Comparison of ENCODE assay signal across 8 cellular contexts in the genomic region with DNA sequence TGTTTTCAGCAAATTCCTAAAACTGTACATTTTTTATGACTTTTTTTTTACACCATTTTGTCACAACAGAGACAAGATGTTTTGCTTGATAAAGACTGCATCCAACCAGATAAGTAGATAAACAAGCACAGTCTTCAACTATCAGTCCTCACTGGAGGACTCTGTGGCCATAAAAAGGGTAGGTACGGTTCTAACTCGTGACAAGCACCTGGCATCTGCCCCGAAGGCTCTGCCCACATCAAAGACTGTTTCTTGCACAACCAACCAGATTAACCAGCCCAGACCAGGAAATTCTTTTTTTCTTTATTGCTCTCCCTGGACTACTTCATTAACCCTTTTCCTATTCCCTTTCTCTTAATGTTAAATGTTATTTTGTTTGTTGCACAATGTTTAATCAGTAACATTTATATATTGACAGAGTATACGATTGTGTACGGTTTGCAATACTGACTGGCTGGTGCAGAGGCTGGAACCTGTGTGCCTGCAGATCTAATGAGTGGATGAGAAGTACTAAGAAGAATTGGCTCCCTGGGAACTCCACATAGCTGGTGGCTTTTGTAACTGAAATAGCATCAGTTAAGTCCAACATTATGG.
A peak's percentile ranks its signal among the peaks of the same experiment; 100 is the strongest.
DNase-seq lines count a peak whose midpoint lies in the region; ATAC-seq and TF ChIP-seq lines count a peak whose summit lies in the region.

No MANE protein-coding gene starts in this region.

- H4K20me1 ChIP-seq in BLaER1 treated with 17β-estradiol and CSF1 and Interleukin-3, amounts not matched to agents 10 nM and 100 nM, result peaks cover 0 to 55% (median 0%) of the 10 kb centered on the region in 11 experiments; a peak in 3 of 22 replicates
- no peaks in the 10 kb centered on the region for H4K20me1 ChIP-seq in KMS-11 (ENCODE audit: insufficient read depth)

- peaks cover 24% of the 10 kb centered on the region; the same call in 1 of the 2 replicates for H3K79me2 ChIP-seq in KMS-11 (ENCODE audit: insufficient read depth, low read depth)

- peaks cover 12 to 32% (median 19%) of the 10 kb centered on the region in 11 experiments for H3K36me3 ChIP-seq in BLaER1 treated with 17β-estradiol and CSF1 and Interleukin-3, amounts not matched to agents 10 nM and 100 nM
- H3K36me3 ChIP-seq in KMS-11 (ENCODE audit: insufficient read depth), result no peaks in the 10 kb centered on the region

- H3K4me1 Mint-ChIP-seq in immature natural killer cell, result peaks cover 31 to 35% of the 10 kb centered on the region in 2 donors

- H3K4me1 ChIP-seq in BLaER1 treated with 17β-estradiol and CSF1 and Interleukin-3, amounts not matched to agents 10 nM and 100 nM, result peaks cover 70 to 97% (median 85%) of the 10 kb centered on the region in 10 experiments
- peaks cover 73% of the 10 kb centered on the region for H3K4me1 ChIP-seq in KMS-11 (ENCODE audit: low read depth, poor library complexity, severe bottlenecking)

- no peaks in the 10 kb centered on the region for H3K9me3 ChIP-seq in BLaER1 treated with 17β-estradiol and CSF1 and Interleukin-3, amounts not matched to agents 10 nM and 100 nM (replicated peaks in 1 of 11)

- peak overlapping the region in 9 of 11 experiments; percentile 16 to 85 (median 70); a peak in 17 of 22 replicates for H3K9ac ChIP-seq in BLaER1 treated with 17β-estradiol and CSF1 and Interleukin-3, amounts not matched to agents 10 nM and 100 nM
- H3K9ac ChIP-seq in KMS-11, result peak overlapping the region; percentile 47; the same call in 1 of the 2 replicates

- TF ChIP-seq CTCF in KMS-11 (conservative IDR thresholded peaks at IDR 0.05; ENCODE audit: low read depth, low read length) (no peak), coronary artery (IDR thresholded peaks at IDR 0.05) (no peak)

- peak overlapping the region in 6 of 10 experiments; percentile 0 to 35 (median 22); a peak in 6 of 20 replicates for H3K4me3 ChIP-seq in BLaER1 treated with 17β-estradiol and CSF1 and Interleukin-3, amounts not matched to agents 10 nM and 100 nM
- H3K4me3 ChIP-seq in KMS-11 (IDR thresholded peaks at IDR 0.05; ENCODE audit: insufficient read depth, low read depth, low read length), result no peak overlapping the region
- H3K4me3 ChIP-seq in coronary artery, result no peak overlapping the region

- H3K27me3 Mint-ChIP-seq in immature natural killer cell (ENCODE audit: low read depth in 3 of 3), result peaks cover 0 to 4% (median 0%) of the 10 kb centered on the region in 3 donors

- peak overlapping the region in 9 of 11 experiments; percentile 80 to 95 (median 86); a peak in 18 of 22 replicates for H3K27ac ChIP-seq in BLaER1 treated with 17β-estradiol and CSF1 and Interleukin-3, amounts not matched to agents 10 nM and 100 nM
- peak overlapping the region; percentile 80 for H3K27ac ChIP-seq in KMS-11
- no peak overlapping the region for H3K27ac ChIP-seq in coronary artery

- ATAC-seq in GM18870 (IDR thresholded peaks at IDR 0.05; ENCODE audit: unreplicated experiment), result no peak

- no peak overlapping the region for H3K4me3 Mint-ChIP-seq in immature natural killer cell

- H3K36me3 Mint-ChIP-seq in immature natural killer cell, result no peaks in the 10 kb centered on the region

- no peak overlapping the region for H3K27ac Mint-ChIP-seq in immature natural killer cell

- no peaks in the 10 kb centered on the region for H3K27me3 ChIP-seq in BLaER1 treated with 17β-estradiol and CSF1 and Interleukin-3, amounts not matched to agents 10 nM and 100 nM
- H3K27me3 ChIP-seq in KMS-11 (ENCODE audit: insufficient read depth, low read depth), result no peaks in the 10 kb centered on the region

- H3K4me2 ChIP-seq in BLaER1 treated with 17β-estradiol and CSF1 and Interleukin-3, amounts not matched to agents 10 nM and 100 nM, result peak overlapping the region; percentile 69 to 99 (median 92)
- H3K4me2 ChIP-seq in KMS-11, result peak overlapping the region; percentile 51

- peak; percentile 45 for DNase-seq in activated CD4-positive, alpha-beta T cell treated with anti-CD3 and anti-CD28 coated beads, Interleukin-2, amount 50 U/mL, for 1 hour
- peak; percentile 3 to 10 (median 5) for DNase-seq in immature natural killer cell
- no peak for DNase-seq in NCI-H146 (lab: John Stamatoyannopoulos, UW)
- DNase-seq in NCI-H1048 (lab: John Stamatoyannopoulos, UW), result no peak
- DNase-seq in coronary artery (ENCODE audit: low spot score), result no peak

- H3K9me3 Mint-ChIP-seq in immature natural killer cell, result no peaks in the 10 kb centered on the region

- peak overlapping the region; percentile 3; the same call in 1 of the 2 replicates for H2AFZ ChIP-seq in KMS-11 (ENCODE audit: low read depth)

Comparison
In these comparisons a context has a peak if more than half of its experiments do, and no peak if none do; other contexts are left out.
1. H3K27ac ChIP-seq: peak in BLaER1 treated with 17β-estradiol and CSF1 and Interleukin-3, amounts not matched to agents 10 nM and 100 nM (9 of 11) and KMS-11 (single experiment); none in coronary artery (0 of 2).
2. H3K4me3 ChIP-seq: peak in BLaER1 treated with 17β-estradiol and CSF1 and Interleukin-3, amounts not matched to agents 10 nM and 100 nM (6 of 10); none in KMS-11 (single experiment) and coronary artery (single experiment).
3. DNase-seq: peak in activated CD4-positive, alpha-beta T cell treated with anti-CD3 and anti-CD28 coated beads, Interleukin-2, amount 50 U/mL, for 1 hour (single experiment) and immature natural killer cell (3 of 3); none in NCI-H146 (single experiment), NCI-H1048 (single experiment) and coronary artery (single experiment).